In genomic region chr19:38252935-38253691, GRCh38 we compare ENCODE assay signal across 11 cellular contexts. TPM values are rescaled to one million over a fixed set of nuclear protein-coding genes. Genes with fewer than 3 reads are reported as not detected.
DNase-seq lines count a peak whose midpoint lies in the region; ATAC-seq and TF ChIP-seq lines count a peak whose summit lies in the region.
"Had no signal": no experiment of that assay in that cellular context is flagged by ENCODE, and none has a peak within 500 bp of the region (broad histone marks: within the 10 kb centered on the region; RNA-seq: fewer than 3 reads in every experiment).

No MANE protein-coding gene starts in this region.

- no peak for TF ChIP-seq CTCF in brain (conservative IDR thresholded peaks at IDR 0.05)

- H3K9me3 ChIP-seq in stomach smooth muscle (ENCODE audit: control insufficient read depth in 2 of 2, low read length in 2 of 2): no peaks in the 10 kb centered on the region

- no peak for ATAC-seq in GM19397 (IDR thresholded peaks at IDR 0.05; ENCODE audit: unreplicated experiment)
- ATAC-seq in GM21423 (IDR thresholded peaks at IDR 0.05; ENCODE audit: unreplicated experiment): no peak

- peak overlapping the region; percentile 100 for H3K27ac ChIP-seq in stomach smooth muscle (ENCODE audit: low read length)

- H3K4me3 ChIP-seq in stomach smooth muscle (ENCODE audit: low read length in 2 of 2): peak overlapping the region; percentile 84 to 98

- peak overlapping the region; percentile 98 to 100 for H3K9ac ChIP-seq in stomach smooth muscle (ENCODE audit: low read length in 2 of 2)

- no peaks in the 10 kb centered on the region for H3K27me3 ChIP-seq in stomach smooth muscle (ENCODE audit: control insufficient read depth in 1 of 2, insufficient read depth in 2 of 2, low read length in 2 of 2)

- peak overlapping the region in 2 of 5 experiments; percentile 16 to 57 for H3K4me3 Mint-ChIP-seq in brain

- H3K27ac Mint-ChIP-seq in brain: peak overlapping the region; percentile 31 to 96 (median 92)

- H3K4me1 Mint-ChIP-seq in brain: peaks cover 52% of the 10 kb centered on the region

- H3K27me3 Mint-ChIP-seq in brain: peaks cover 33% of the 10 kb centered on the region

- TF ChIP-seq RAD21 in Ishikawa (IDR thresholded peaks at IDR 0.05; ENCODE audit: low read depth): no peak

- DNase-seq in medulla oblongata (ENCODE audit: extremely low spot score): peak; percentile 94
- no peak for DNase-seq in activated CD4-positive, alpha-beta T cell treated with anti-CD3 and anti-CD28 coated beads for 1 hour
- DNase-seq in activated naive CD4-positive, alpha-beta T cell treated with anti-CD3 and anti-CD28 coated beads, Interleukin-2, amount 50 U/mL, for 16 hours: no peak
- DNase-seq: Karpas-422; stimulated activated CD4-positive, alpha-beta T cell treated with anti-CD3 and anti-CD28 coated beads, Interleukin-4, amount 100 ng/mL, for 24 hours; T-helper 9 cell had no signal

- no peak for TF ChIP-seq EP300 in Ishikawa (IDR thresholded peaks at IDR 0.05; ENCODE audit: borderline replicate concordance)

- H3K36me3 Mint-ChIP-seq in brain: no peaks in the 10 kb centered on the region

- H3K4me1 ChIP-seq in stomach smooth muscle (ENCODE audit: control insufficient read depth, insufficient read depth, low read length): peaks cover 47% of the 10 kb centered on the region

- peaks cover 0 to 6% (median 0%) of the 10 kb centered on the region in 5 experiments for H3K9me3 Mint-ChIP-seq in brain

- peaks cover 0 to 4% of the 10 kb centered on the region in 2 donors for H3K36me3 ChIP-seq in stomach smooth muscle (ENCODE audit: control insufficient read depth in 2 of 2, insufficient read depth in 2 of 2, low read length in 2 of 2)

TF ChIP-seq in Ishikawa, 13 proteins besides CTCF, POLR2A, EP300 and RAD21:
- TF ChIP-seq ZBTB7A (IDR thresholded peaks at IDR 0.05; ENCODE audit: low read depth): peak; percentile 64
- no peak for TF ChIP-seq EGR1 (IDR thresholded peaks at IDR 0.05)

RNA-seq across cellular contexts. Expression of gene PPP1R14A, which starts 3.1 kb away (rescaled TPM):
- 145 TPM for polyA plus RNA-seq in brain (ENCODE audit: insufficient read depth, low read depth, low replicate concordance)

RNA-seq across cellular contexts. Expression of gene SPINT2, which starts 11.3 kb away (rescaled TPM):
- polyA plus RNA-seq in brain (ENCODE audit: insufficient read depth, low read depth, low replicate concordance): 385 TPM

RNA-seq across cellular contexts. Expression of gene DPF1, which starts 29.1 kb away (rescaled TPM):
- 18.3 TPM for polyA plus RNA-seq in brain (ENCODE audit: insufficient read depth, low read depth, low replicate concordance)

RNA-seq across cellular contexts. Expression of gene C19orf33, which starts 50.9 kb away (rescaled TPM):
- 3.0 TPM for polyA plus RNA-seq in brain (ENCODE audit: insufficient read depth, low read depth, low replicate concordance)
